In genomic region chr17:59026176-59026939, GRCh38 we compare ENCODE assay signal across 17 cellular contexts.
DNase-seq lines count a peak whose midpoint lies in the region; ATAC-seq and TF ChIP-seq lines count a peak whose summit lies in the region.
"Had no signal": no experiment of that assay in that cellular context is flagged by ENCODE, and none has a peak within 500 bp of the region (broad histone marks: within the 10 kb centered on the region; RNA-seq: fewer than 3 reads in every experiment).

No MANE protein-coding gene starts in this region.

- H3K4me1 ChIP-seq in CD4-positive, CD25-positive, alpha-beta regulatory T cell (ENCODE audit: control insufficient read depth, insufficient read depth, low read length, poor library complexity, severe bottlenecking), result no peaks in the 10 kb centered on the region
- no peaks in the 10 kb centered on the region for H3K4me1 ChIP-seq in HEK293 (ENCODE audit: control insufficient read depth, insufficient read depth, low read length)
- H3K4me1 ChIP-seq in testis, result no peaks in the 10 kb centered on the region
- no peaks in the 10 kb centered on the region for H3K4me1 ChIP-seq in ascending aorta

- H3K27me3 Mint-ChIP-seq in CD4-positive, CD25-positive, alpha-beta regulatory T cell, result no peaks in the 10 kb centered on the region
- H3K27me3 Mint-ChIP-seq in dendritic cell treated with granulocyte-macrophage colony-stimulating factor and Interleukin-4, amounts not matched to agents 40 ng/mL and 50 ng/mL, for 4 days, result no peaks in the 10 kb centered on the region
- H3K27me3 Mint-ChIP-seq in neural crest cell (ENCODE audit: low read depth), result no peaks in the 10 kb centered on the region
- H3K27me3 Mint-ChIP-seq: activated naive CD8-positive, alpha-beta T cell treated with anti-CD3 and anti-CD28 coated beads for 36 hours had no signal

- POLR2A ChIA-PET in HEK293 (lab: Yijun Ruan, JAX), result no interaction called here

- no peak for DNase-seq in CD4-positive, CD25-positive, alpha-beta regulatory T cell
- DNase-seq in neural crest cell (ENCODE audit: low read depth, low spot score), result no peak
- DNase-seq in testis, result no peak
- no peak for DNase-seq in OCI-M2 (lab: John Stamatoyannopoulos, UW; ENCODE audit: unreplicated experiment)
- DNase-seq in ascending aorta (ENCODE audit: low spot score in 2 of 2), result no peak
- DNase-seq: activated naive CD8-positive, alpha-beta T cell treated with anti-CD3 and anti-CD28 coated beads for 36 hours; Calu3; effector CD4-positive, alpha-beta T cell; MG63; NCI-H187; NCI-H510A treated with DMSO at 0.1 percent for 48 hours; stimulated activated CD4-positive, alpha-beta T cell treated with anti-CD3 and anti-CD28 coated beads, Interleukin-2, amount 100 ng/mL, for 24 hours; T1000 had no signal

- H3K27ac Mint-ChIP-seq in CD4-positive, CD25-positive, alpha-beta regulatory T cell, result peak overlapping the region in 2 of 3 donors; percentile 23 to 51
- H3K27ac Mint-ChIP-seq in dendritic cell treated with granulocyte-macrophage colony-stimulating factor and Interleukin-4, amounts not matched to agents 40 ng/mL and 50 ng/mL, for 4 days, result peak overlapping the region; percentile 25
- H3K27ac Mint-ChIP-seq in neural crest cell (ENCODE audit: unreplicated experiment), result peak overlapping the region; percentile 24

- no peak for ATAC-seq in CD4-positive, CD25-positive, alpha-beta regulatory T cell (ENCODE audit: low read depth in 2 of 2)
- no peak for ATAC-seq in GM19455 (IDR thresholded peaks at IDR 0.05; ENCODE audit: unreplicated experiment)

- H3K36me3 ChIP-seq in CD4-positive, CD25-positive, alpha-beta regulatory T cell (ENCODE audit: control insufficient read depth, insufficient read depth, low read length), result peaks cover 34% of the 10 kb centered on the region
- H3K36me3 ChIP-seq in HEK293 (ENCODE audit: control insufficient read depth in 2 of 2, insufficient read depth in 1 of 2, low read length in 2 of 2) (peaks cover 15 to 31% of the 10 kb centered on the region in 2 experiments), testis (ENCODE audit: low read depth, missing control alignments) (no peaks in the 10 kb centered on the region), ascending aorta (peaks cover 9 to 10% of the 10 kb centered on the region in 2 donors)
- H3K36me3 ChIP-seq: breast epithelium had no signal

- intact Hi-C loops in dendritic cell treated with granulocyte-macrophage colony-stimulating factor and Interleukin-4, amounts not matched to agents 40 ng/mL and 50 ng/mL, for 4 days (cut with micrococcal nuclease), result no loop called here
- intact Hi-C loops in testis (cut with DNase I; ENCODE audit: low total_unique reads) (no loop called here), ascending aorta (cut with DNase I) (no loop called here)

- CTCF ChIA-PET in HEK293 (lab: Yijun Ruan, JAX), result no interaction called here

- TF ChIP-seq POLR2A in testis (IDR thresholded peaks at IDR 0.05), result no peak

- TF ChIP-seq CTCF in HEK293 (tag by site-specific recombination; IDR thresholded peaks at IDR 0.05), result no peak
- TF ChIP-seq CTCF in neural crest cell (conservative IDR thresholded peaks at IDR 0.05), result no peak
- TF ChIP-seq CTCF in testis (IDR thresholded peaks at IDR 0.05), result no peak
- TF ChIP-seq CTCF in ascending aorta (IDR thresholded peaks at IDR 0.05), result no peak

- H3K4me1 Mint-ChIP-seq in CD4-positive, CD25-positive, alpha-beta regulatory T cell, result peaks cover 5 to 16% (median 6%) of the 10 kb centered on the region in 4 donors
- H3K4me1 Mint-ChIP-seq in dendritic cell treated with granulocyte-macrophage colony-stimulating factor and Interleukin-4, amounts not matched to agents 40 ng/mL and 50 ng/mL, for 4 days (ENCODE audit: low read depth), result peaks cover 26% of the 10 kb centered on the region
- H3K4me1 Mint-ChIP-seq in neural crest cell, result peaks cover 18% of the 10 kb centered on the region

- H3K36me3 Mint-ChIP-seq in CD4-positive, CD25-positive, alpha-beta regulatory T cell, result peaks cover 18% of the 10 kb centered on the region
- H3K36me3 Mint-ChIP-seq in dendritic cell treated with granulocyte-macrophage colony-stimulating factor and Interleukin-4, amounts not matched to agents 40 ng/mL and 50 ng/mL, for 4 days (ENCODE audit: low read depth), result peaks cover 14% of the 10 kb centered on the region
- H3K36me3 Mint-ChIP-seq in neural crest cell (ENCODE audit: low read depth), result peaks cover 7% of the 10 kb centered on the region

- H3K9me3 ChIP-seq in CD4-positive, CD25-positive, alpha-beta regulatory T cell (ENCODE audit: control insufficient read depth in 2 of 2, low read length in 2 of 2), result no peaks in the 10 kb centered on the region
- no peaks in the 10 kb centered on the region for H3K9me3 ChIP-seq in HEK293 (ENCODE audit: control insufficient read depth, insufficient read depth, low read depth, low read length)
- H3K9me3 ChIP-seq in testis, result no peaks in the 10 kb centered on the region
- no peaks in the 10 kb centered on the region for H3K9me3 ChIP-seq in ascending aorta
- H3K9me3 ChIP-seq: breast epithelium, MG63 had no signal

- H3K4me3 ChIP-seq in CD4-positive, CD25-positive, alpha-beta regulatory T cell (ENCODE audit: low read depth, low read length), result no peak overlapping the region
- H3K4me3 ChIP-seq in HEK293 (ENCODE audit: low read depth, low read length), result no peak overlapping the region
- no peak overlapping the region for H3K4me3 ChIP-seq in testis
- H3K4me3 ChIP-seq in ascending aorta, result no peak overlapping the region
- H3K4me3 ChIP-seq: breast epithelium, MG63 had no signal

- no peaks in the 10 kb centered on the region for H3K27me3 ChIP-seq in CD4-positive, CD25-positive, alpha-beta regulatory T cell (ENCODE audit: control insufficient read depth, insufficient read depth, low read length)
- H3K27me3 ChIP-seq in testis, result no peaks in the 10 kb centered on the region
- H3K27me3 ChIP-seq in ascending aorta, result no peaks in the 10 kb centered on the region
- H3K27me3 ChIP-seq: breast epithelium, MG63 had no signal

- 84 to 91% methylated on average over 1 of the region's 1 CpG for WGBS in testis, 2 donors

- no peak overlapping the region for H3K27ac ChIP-seq in CD4-positive, CD25-positive, alpha-beta regulatory T cell (ENCODE audit: insufficient read depth, low read length, poor library complexity, severe bottlenecking)
- H3K27ac ChIP-seq in HEK293 (ENCODE audit: extremely low read depth, low read depth, low read length), result no peak overlapping the region
- H3K27ac ChIP-seq in testis, result no peak overlapping the region
- no peak overlapping the region for H3K27ac ChIP-seq in ascending aorta

- H3K4me3 Mint-ChIP-seq in CD4-positive, CD25-positive, alpha-beta regulatory T cell, result no peak overlapping the region
- no peak overlapping the region for H3K4me3 Mint-ChIP-seq in dendritic cell treated with granulocyte-macrophage colony-stimulating factor and Interleukin-4, amounts not matched to agents 40 ng/mL and 50 ng/mL, for 4 days
- H3K4me3 Mint-ChIP-seq in neural crest cell, result no peak overlapping the region
- H3K4me3 Mint-ChIP-seq: activated naive CD8-positive, alpha-beta T cell treated with anti-CD3 and anti-CD28 coated beads for 36 hours had no signal

- H3K9me3 Mint-ChIP-seq in CD4-positive, CD25-positive, alpha-beta regulatory T cell, result no peaks in the 10 kb centered on the region
- no peaks in the 10 kb centered on the region for H3K9me3 Mint-ChIP-seq in dendritic cell treated with granulocyte-macrophage colony-stimulating factor and Interleukin-4, amounts not matched to agents 40 ng/mL and 50 ng/mL, for 4 days
- no peaks in the 10 kb centered on the region for H3K9me3 Mint-ChIP-seq in neural crest cell

TF ChIP-seq in HEK293, 187 proteins besides CTCF, POLR2A, EP300 and RAD21:
- TF ChIP-seq ZFHX2 (tag by site-specific recombination; conservative IDR thresholded peaks at IDR 0.05) (peak; percentile 16; the same call in 1 of the 2 replicates), PRDM1 (tag by site-specific recombination; IDR thresholded peaks at IDR 0.05) (peak; percentile 33; the same call in 1 of the 2 replicates), ZNF530 (tag by site-specific recombination; IDR thresholded peaks at IDR 0.05; ENCODE audit: low read depth) (no peak), EGR2 (tag by site-specific recombination; IDR thresholded peaks at IDR 0.05; ENCODE audit: low read depth) (0 out of 2 replicates have a peak, but pooled peaks have one; percentile 37)
TF ChIP-seq in HEK293: peak in this region for 3.
